8 cellular contexts compared by ENCODE assay signal in the genomic region with DNA sequence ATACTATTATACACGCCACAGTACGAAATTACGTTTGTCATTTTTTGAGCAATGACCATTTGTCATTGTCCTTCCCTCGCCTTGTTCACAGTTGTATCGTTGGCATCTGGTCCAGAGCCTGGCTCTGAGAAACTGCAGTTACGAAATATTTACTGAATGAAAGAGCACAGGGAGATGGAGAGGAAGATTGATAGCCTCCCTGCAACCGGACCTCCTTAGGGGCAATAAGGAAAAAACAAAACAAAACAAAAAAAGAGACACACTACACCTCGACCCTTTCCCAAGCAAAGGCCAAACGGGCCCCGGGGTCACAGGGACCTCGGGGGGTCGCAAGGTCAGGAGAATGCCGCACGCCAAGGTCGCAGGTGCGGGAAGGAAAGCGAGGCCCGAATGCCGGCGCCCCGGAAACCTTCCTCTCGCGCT. TPM values are rescaled to one million over a fixed set of nuclear protein-coding genes. Genes with fewer than 3 reads are reported as not detected.
A peak's percentile ranks its signal among the peaks of the same experiment; 100 is the strongest.
DNase-seq lines count a peak whose midpoint lies in the region; ATAC-seq and TF ChIP-seq lines count a peak whose summit lies in the region.

No MANE protein-coding gene starts in this region.

- H3K27me3 ChIP-seq in heart left ventricle (no peaks in the 10 kb centered on the region), prostate gland (replicated peaks; ENCODE audit: insufficient read depth) (no peaks in the 10 kb centered on the region)

- WGBS in heart left ventricle, 4 donors, result 2 to 4% (median 3%) methylated on average over 23 of the region's 23 CpGs
- under 1% methylated on average over 23 of the region's 23 CpGs for WGBS in prostate gland

- peaks cover 10% of the 10 kb centered on the region for H3K36me3 Mint-ChIP-seq in activated CD4-positive, alpha-beta T cell treated with anti-CD3 and anti-CD28 coated beads, Interleukin-2, amount 10 ng/mL, durations not matched to agents 24 days and 14 days (ENCODE audit: low read depth)
- peaks cover 23% of the 10 kb centered on the region for H3K36me3 Mint-ChIP-seq in activated CD8-positive, alpha-beta T cell treated with anti-CD3 and anti-CD28 coated beads, Interleukin-2, amount 10 ng/mL, durations not matched to agents 7 days and 5 days (ENCODE audit: low read depth)

- TF ChIP-seq POLR2A in heart left ventricle (IDR thresholded peaks at IDR 0.05), result no peak
- TF ChIP-seq POLR2A in prostate gland (IDR thresholded peaks at IDR 0.05), result no peak

- H3K36me3 ChIP-seq in heart left ventricle, result peaks cover 0 to 6% (median 0%) of the 10 kb centered on the region in 9 donors
- H3K36me3 ChIP-seq in prostate gland, result no peaks in the 10 kb centered on the region

- H3K27me3 Mint-ChIP-seq in activated CD4-positive, alpha-beta T cell treated with anti-CD3 and anti-CD28 coated beads, Interleukin-2, amount 10 ng/mL, durations not matched to agents 24 days and 14 days, result peaks cover 2% of the 10 kb centered on the region
- no peaks in the 10 kb centered on the region for H3K27me3 Mint-ChIP-seq in activated CD8-positive, alpha-beta T cell treated with anti-CD3 and anti-CD28 coated beads, Interleukin-2, amount 10 ng/mL, durations not matched to agents 7 days and 5 days (ENCODE audit: low read depth)

- CTCF ChIA-PET in activated CD8-positive, alpha-beta T cell treated with anti-CD3 and anti-CD28 coated beads, Interleukin-2, amount 10 ng/mL, durations not matched to agents 7 days and 5 days (lab: Charles Lee), result interaction anchor here (1.5 to 4.7 kb wide), 2 partner anchors 23 to 181 kb away, joined by 3 to 21 read pairs; no protein-coding TSS in a partner anchor

- H3K27ac Mint-ChIP-seq in activated CD4-positive, alpha-beta T cell treated with anti-CD3 and anti-CD28 coated beads, Interleukin-2, amount 10 ng/mL, durations not matched to agents 24 days and 14 days, result peak overlapping the region; percentile 92
- peak overlapping the region; percentile 83 for H3K27ac Mint-ChIP-seq in activated CD8-positive, alpha-beta T cell treated with anti-CD3 and anti-CD28 coated beads, Interleukin-2, amount 10 ng/mL, durations not matched to agents 7 days and 5 days

- peaks cover 6 to 53% (median 22%) of the 10 kb centered on the region in 12 donors for H3K4me1 ChIP-seq in heart left ventricle
- H3K4me1 ChIP-seq in prostate gland (replicated peaks), result no peaks in the 10 kb centered on the region

- POLR2A ChIA-PET in activated CD8-positive, alpha-beta T cell treated with anti-CD3 and anti-CD28 coated beads, Interleukin-2, amount 10 ng/mL, durations not matched to agents 7 days and 5 days (lab: Charles Lee), result no interaction called here

- H3K4me1 Mint-ChIP-seq in activated CD4-positive, alpha-beta T cell treated with anti-CD3 and anti-CD28 coated beads, Interleukin-2, amount 10 ng/mL, durations not matched to agents 24 days and 14 days, result peaks cover 19% of the 10 kb centered on the region
- peaks cover 33% of the 10 kb centered on the region for H3K4me1 Mint-ChIP-seq in activated CD8-positive, alpha-beta T cell treated with anti-CD3 and anti-CD28 coated beads, Interleukin-2, amount 10 ng/mL, durations not matched to agents 7 days and 5 days (ENCODE audit: low read depth)

- no peak for TF ChIP-seq CTCF in heart left ventricle (IDR thresholded peaks at IDR 0.05)
- no peak for TF ChIP-seq CTCF in prostate gland (IDR thresholded peaks at IDR 0.05)

- H3K4me3 ChIP-seq in heart left ventricle (peak overlapping the region; percentile 40 to 99 (median 88)), prostate gland (peak overlapping the region; percentile 60 to 78)

- DNase-seq in activated CD4-positive, alpha-beta T cell treated with anti-CD3 and anti-CD28 coated beads, Interleukin-2, amount 10 ng/mL, durations not matched to agents 24 days and 14 days, result no peak
- no peak for DNase-seq in activated CD4-positive, alpha-beta T cell treated with anti-CD3 and anti-CD28 coated beads for 1 hour
- no peak for DNase-seq in activated CD8-positive, alpha-beta T cell treated with anti-CD3 and anti-CD28 coated beads, Interleukin-2, amount 10 ng/mL, durations not matched to agents 7 days and 5 days
- DNase-seq in heart left ventricle (no peak), prostate gland (ENCODE audit: low spot score) (peak; percentile 37), NCI-H2196 treated with DMSO at 0.1 percent for 48 hours (lab: John Stamatoyannopoulos, UW; ENCODE audit: unreplicated experiment) (no peak), 8988T (no peak)

- intact Hi-C loops in activated CD4-positive, alpha-beta T cell treated with anti-CD3 and anti-CD28 coated beads, Interleukin-2, amount 10 ng/mL, durations not matched to agents 24 days and 14 days (cut with micrococcal nuclease), result loop anchor here (1.0 to 10.0 kb wide), 4 partner anchors 234 to 1428 kb away; partner anchors contain the start of gene CFAP20
- intact Hi-C loops in heart left ventricle (cut with DNase I) (loop anchor here in 4 of 10 donors (2.0 to 5.0 kb wide), 3 partner anchors 36 to 51 kb away; partner anchors contain the start of gene SLC38A7 (in 3 of the 4)), prostate gland (cut with DNase I) (no loop called here)

- H3K9me3 Mint-ChIP-seq in activated CD4-positive, alpha-beta T cell treated with anti-CD3 and anti-CD28 coated beads, Interleukin-2, amount 10 ng/mL, durations not matched to agents 24 days and 14 days, result no peaks in the 10 kb centered on the region
- no peaks in the 10 kb centered on the region for H3K9me3 Mint-ChIP-seq in activated CD8-positive, alpha-beta T cell treated with anti-CD3 and anti-CD28 coated beads, Interleukin-2, amount 10 ng/mL, durations not matched to agents 7 days and 5 days (ENCODE audit: insufficient read depth)

- H3K9me3 ChIP-seq in heart left ventricle, result no peaks in the 10 kb centered on the region
- H3K9me3 ChIP-seq in prostate gland, result no peaks in the 10 kb centered on the region

- ATAC-seq in activated CD8-positive, alpha-beta T cell treated with anti-CD3 and anti-CD28 coated beads, Interleukin-2, amount 10 ng/mL, durations not matched to agents 7 days and 5 days, result no peak
- ATAC-seq in heart left ventricle (peak in 2 of 4 donors; percentile 21 to 27), HG02759 (IDR thresholded peaks at IDR 0.05; ENCODE audit: unreplicated experiment) (no peak)

- H3K27ac ChIP-seq in heart left ventricle, result peak overlapping the region; percentile 74 to 94 (median 87)
- H3K27ac ChIP-seq in prostate gland, result peak overlapping the region; percentile 78 to 84

- peak overlapping the region; percentile 93 for H3K4me3 Mint-ChIP-seq in activated CD4-positive, alpha-beta T cell treated with anti-CD3 and anti-CD28 coated beads, Interleukin-2, amount 10 ng/mL, durations not matched to agents 24 days and 14 days
- H3K4me3 Mint-ChIP-seq in activated CD8-positive, alpha-beta T cell treated with anti-CD3 and anti-CD28 coated beads, Interleukin-2, amount 10 ng/mL, durations not matched to agents 7 days and 5 days, result peak overlapping the region; percentile 99

RNA-seq across cellular contexts. Expression of gene GOT2, which starts 0.9 kb away (rescaled TPM):
- total RNA-seq in activated CD4-positive, alpha-beta T cell treated with anti-CD3 and anti-CD28 coated beads, Interleukin-2, amount 10 ng/mL, durations not matched to agents 24 days and 14 days, result 141 and 144 TPM in 2 replicates
- total RNA-seq in activated CD8-positive, alpha-beta T cell treated with anti-CD3 and anti-CD28 coated beads, Interleukin-2, amount 10 ng/mL, durations not matched to agents 7 days and 5 days, result 10 to 100 TPM; 91.8 to 96.4 TPM
- total RNA-seq in heart left ventricle (100 to 1,000 TPM; 297 to 590 (median 453) TPM), prostate gland (100 to 1,000 TPM; 120 to 131 TPM)
- 100 to 1,000 TPM; 201 to 338 TPM for polyA plus RNA-seq in heart left ventricle

RNA-seq across cellular contexts. Expression of gene SLC38A7, which starts 48.7 kb away (rescaled TPM):
- 7.8 and 10.8 TPM in 2 replicates for total RNA-seq in activated CD4-positive, alpha-beta T cell treated with anti-CD3 and anti-CD28 coated beads, Interleukin-2, amount 10 ng/mL, durations not matched to agents 24 days and 14 days
- total RNA-seq in activated CD8-positive, alpha-beta T cell treated with anti-CD3 and anti-CD28 coated beads, Interleukin-2, amount 10 ng/mL, durations not matched to agents 7 days and 5 days, result 10 to 100 TPM in 1 of 2 experiments, 1 to 10 TPM in 1; 9.9 to 10.3 TPM
- total RNA-seq in heart left ventricle (10 to 100 TPM; 18.4 to 38.8 (median 32.4) TPM), prostate gland (10 to 100 TPM; 20.6 to 29.9 TPM)
- polyA plus RNA-seq in heart left ventricle, result 10 to 100 TPM; 18.5 to 29.6 TPM
